1 cellular context compared by ENCODE assay signal in genomic region chr18:9803698-9804516, GRCh38.
TF ChIP-seq lines count a peak whose summit lies in the region.

No MANE protein-coding gene starts in this region.

TF ChIP-seq in HepG2, 621 proteins besides CTCF, POLR2A, EP300 and RAD21 (continued from another document):
- TF ChIP-seq ARID4A (CRISPR knock-in tag; IDR thresholded peaks at IDR 0.05; ENCODE audit: borderline replicate concordance): peak; percentile 32; the same call in 1 of the 2 replicates
- no peak for TF ChIP-seq GABPB1 (CRISPR knock-in tag; IDR thresholded peaks at IDR 0.05)
- no peak for TF ChIP-seq ARID5B (CRISPR knock-in tag; IDR thresholded peaks at IDR 0.05)
- TF ChIP-seq HDAC1 (CRISPR knock-in tag; IDR thresholded peaks at IDR 0.05): no peak
- no peak for TF ChIP-seq ZNF710 (CRISPR knock-in tag; IDR thresholded peaks at IDR 0.05; ENCODE audit: borderline replicate concordance)
- no peak for TF ChIP-seq PLRG1 (conservative IDR thresholded peaks at IDR 0.05)
- TF ChIP-seq TBL1XR1 (IDR thresholded peaks at IDR 0.05; ENCODE audit: borderline replicate concordance, low read length, partially characterized antibody): no peak
- no peak for TF ChIP-seq GFI1 (CRISPR knock-in tag; IDR thresholded peaks at IDR 0.05; ENCODE audit: borderline replicate concordance)
- TF ChIP-seq ATF7-NPFF (CRISPR knock-in tag; IDR thresholded peaks at IDR 0.05; ENCODE audit: low read depth): no peak
- TF ChIP-seq ZNF652 (CRISPR knock-in tag; IDR thresholded peaks at IDR 0.05; ENCODE audit: borderline replicate concordance, low read depth): no peak
- 0 out of 2 replicates have a peak, but pooled peaks have one; percentile 52 for TF ChIP-seq BRD4 (CRISPR knock-in tag; IDR thresholded peaks at IDR 0.05)
- TF ChIP-seq SIX1 (CRISPR knock-in tag; IDR thresholded peaks at IDR 0.05; ENCODE audit: borderline replicate concordance): no peak
- TF ChIP-seq ZNF75D (CRISPR knock-in tag; IDR thresholded peaks at IDR 0.05; ENCODE audit: borderline replicate concordance): no peak
- TF ChIP-seq ZNF839 (CRISPR knock-in tag; IDR thresholded peaks at IDR 0.05; ENCODE audit: borderline replicate concordance): no peak
- peak; percentile 2 to 46; a peak in 2 of 4 replicates for TF ChIP-seq MAFK (conservative IDR thresholded peaks at IDR 0.05 in 1 of 2, IDR thresholded peaks at IDR 0.05 in 1 of 2; ENCODE audit: low read length in 2 of 2)
- TF ChIP-seq TBX2 (CRISPR knock-in tag; IDR thresholded peaks at IDR 0.05; ENCODE audit: borderline replicate concordance): no peak
- no peak for TF ChIP-seq RARG (CRISPR knock-in tag; IDR thresholded peaks at IDR 0.05; ENCODE audit: low read depth)
- no peak for TF ChIP-seq ZNF34 (CRISPR knock-in tag; IDR thresholded peaks at IDR 0.05; ENCODE audit: borderline replicate concordance)
TF ChIP-seq in HepG2: peak in this region for 16.
